Comparison of ENCODE assay signal across 26 cellular contexts in the genomic region with DNA sequence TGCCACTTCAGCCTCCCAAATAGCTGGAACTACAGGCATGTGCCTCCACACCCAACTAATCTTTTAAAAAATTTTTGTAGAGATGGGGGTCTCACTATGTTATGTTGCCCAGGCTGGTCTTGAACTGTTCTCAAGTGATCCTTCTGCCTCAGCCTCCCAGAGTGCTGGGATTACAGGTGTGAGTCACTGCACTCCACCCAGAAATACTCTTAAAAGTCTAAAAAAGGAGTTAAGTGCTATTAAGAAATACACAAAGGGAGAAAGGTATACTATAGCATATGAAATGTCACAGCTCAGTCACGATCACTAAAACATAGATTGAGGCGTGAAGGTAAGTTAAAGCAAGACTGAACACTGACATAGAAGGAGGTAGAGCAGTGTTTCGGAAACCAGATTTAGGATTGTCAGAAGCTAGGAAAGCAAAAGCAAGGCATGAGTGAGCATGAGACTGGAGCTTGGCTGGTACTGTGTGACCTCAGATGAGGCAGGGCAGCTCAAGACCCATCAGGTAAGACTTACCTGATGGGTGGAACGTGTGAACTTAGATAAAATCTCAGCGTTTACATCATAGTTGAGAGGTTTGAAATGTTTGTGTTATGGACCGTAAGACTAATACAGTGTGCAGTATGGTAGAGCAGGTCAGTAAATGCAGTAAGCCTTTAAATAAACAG. TPM values are rescaled to one million over a fixed set of nuclear protein-coding genes. Genes with fewer than 3 reads are reported as not detected.
DNase-seq lines count a peak whose midpoint lies in the region; ATAC-seq and TF ChIP-seq lines count a peak whose summit lies in the region.
"Had no signal": no experiment of that assay in that cellular context is flagged by ENCODE, and none has a peak within 500 bp of the region (broad histone marks: within the 10 kb centered on the region; RNA-seq: fewer than 3 reads in every experiment).

No MANE protein-coding gene starts in this region.

- POLR2A ChIA-PET in Panc1 (lab: Charles Lee): no interaction called here
- POLR2A ChIA-PET in RWPE1 (lab: Yijun Ruan, JAX; ENCODE audit: low non-redundant PET): interaction anchor here (1.8 kb wide), 1 partner anchor 95 kb away, joined by 9 read pairs; the partner anchor contains the start of gene METTL21A

- H3K9me3 ChIP-seq in Panc1 (ENCODE audit: control insufficient read depth, insufficient read depth, low read depth, low read length): no peaks in the 10 kb centered on the region
- H3K9me3 ChIP-seq: adrenal gland, BLaER1, prostate gland, SK-N-SH had no signal

- H3K27ac ChIP-seq in Panc1 (ENCODE audit: low read length) (no peak overlapping the region), RWPE1 (no peak overlapping the region)
- H3K27ac ChIP-seq: adrenal gland, BLaER1, brain microvascular endothelial cell, prostate gland had no signal

- peaks cover 4% of the 10 kb centered on the region for H3K4me1 Mint-ChIP-seq in type B pancreatic cell (ENCODE audit: unreplicated experiment)
- H3K4me1 Mint-ChIP-seq: neural crest cell had no signal

- intact Hi-C loops in Panc1 (cut with micrococcal nuclease; ENCODE audit: unreplicated experiment): no loop called here

- in situ Hi-C loops in Panc1 (cut with HindIII; ENCODE audit: low pct_unique_long_range_greater_than_20kb, low sequenced_read_pairs): no loop called here

- TF ChIP-seq CTCF in Panc1 (IDR thresholded peaks at IDR 0.05) (no peak), type B pancreatic cell (conservative IDR thresholded peaks at IDR 0.05) (no peak), RWPE1 (conservative IDR thresholded peaks at IDR 0.05; ENCODE audit: low read depth) (no peak)

- H3K4me3 ChIP-seq in Panc1 (ENCODE audit: low read depth in 2 of 2, low read length in 2 of 2): no peak overlapping the region
- H3K4me3 ChIP-seq: adrenal gland, BLaER1, prostate gland had no signal

- no peaks in the 10 kb centered on the region for H3K9me3 Mint-ChIP-seq in type B pancreatic cell
- H3K9me3 Mint-ChIP-seq: activated T-cell treated with anti-CD3 and anti-CD28 coated beads, Interleukin-2, amount 50 U/mL, for 4 hours; neural crest cell had no signal

- CTCF ChIA-PET in Panc1 (lab: Charles Lee) (interaction anchor here (0.7 kb wide), 1 partner anchor 226 kb away, joined by 12 read pairs; no protein-coding TSS in a partner anchor), RWPE1 (lab: Yijun Ruan, JAX) (no interaction called here)

- H3K36me3 Mint-ChIP-seq in type B pancreatic cell: peaks cover 16% of the 10 kb centered on the region

- ATAC-seq in Panc1: 0 out of 2 replicates have a peak, but pooled peaks have one; percentile 20
- ATAC-seq: activated T-cell treated with anti-CD3 and anti-CD28 coated beads, Interleukin-2, amount 50 U/mL, for 4 hours had no signal

- H3K27me3 Mint-ChIP-seq in type B pancreatic cell: no peaks in the 10 kb centered on the region

- H3K4me3 Mint-ChIP-seq in type B pancreatic cell: no peak overlapping the region
- H3K4me3 Mint-ChIP-seq: activated T-cell treated with anti-CD3 and anti-CD28 coated beads, Interleukin-2, amount 50 U/mL, for 4 hours; neural crest cell had no signal

- H3K27ac Mint-ChIP-seq in type B pancreatic cell: peak overlapping the region; percentile 2

- peak; percentile 13 for DNase-seq in SIG-M5 treated with dmso at 0.1 percent for 504 hours (lab: John Stamatoyannopoulos, UW; ENCODE audit: unreplicated experiment)
- no peak for DNase-seq in SIG-M5 (lab: John Stamatoyannopoulos, UW)
- no peak for DNase-seq in Panc1 (ENCODE audit: low read depth, low spot score)
- peak; percentile 40 for DNase-seq in left kidney (ENCODE audit: low read depth, low spot score)
- DNase-seq in type B pancreatic cell (ENCODE audit: extremely low spot score, unreplicated experiment): no peak
- no peak for DNase-seq in NCI-H524 treated with DMSO at 0.1 percent for 48 hours (lab: John Stamatoyannopoulos, UW)
- no peak for DNase-seq in RWPE1 (ENCODE audit: low spot score)
- no peak for DNase-seq in DMS79 treated with DMSO at 0.1 percent for 48 hours (lab: John Stamatoyannopoulos, UW)
- DNase-seq: activated CD4-positive, alpha-beta T cell treated with anti-CD3 and anti-CD28 coated beads for 48 hours; activated T-cell treated with anti-CD3 and anti-CD28 coated beads, Interleukin-2, amount 50 U/mL, for 4 hours; adrenal gland; brain microvascular endothelial cell; DMS79; effector CD8-positive, alpha-beta T cell; erythroblast; foreskin fibroblast; H7; NCI-H1092 treated with DMSO at 0.1 percent for 48 hours; NCI-H2029; NCI-H345; NK-92 treated with Interleukin-12 subunit alpha and Interleukin-12 subunit beta, amount 100 ng/mL, for 24 hours; SK-N-SH; stimulated activated CD8-positive, alpha-beta memory T cell treated with anti-CD3 and anti-CD28 coated beads, Interleukin-4, amount 100 ng/mL, for 48 hours had no signal

- no peaks in the 10 kb centered on the region for H3K36me3 ChIP-seq in Panc1 (ENCODE audit: control insufficient read depth, insufficient read depth, low read length)
- H3K36me3 ChIP-seq: adrenal gland, prostate gland had no signal

- no peaks in the 10 kb centered on the region for H3K27me3 ChIP-seq in Panc1 (ENCODE audit: control insufficient read depth, insufficient read depth, low read length)
- H3K27me3 ChIP-seq: adrenal gland, BLaER1, brain microvascular endothelial cell had no signal

- no TSS peak for BruUV-seq in Panc1 (replicated peaks; lab: Mats Ljungman, UMichigan)

- H3K4me1 ChIP-seq in Panc1 (ENCODE audit: control insufficient read depth, insufficient read depth, low read length): peaks cover 9% of the 10 kb centered on the region; the same call in 1 of the 2 replicates
- H3K4me1 ChIP-seq: adrenal gland, prostate gland had no signal

RNA-seq across cellular contexts. Expression of gene CCNYL1, which starts 9.2 kb away (rescaled TPM):
- 31.4 TPM for total RNA-seq in Panc1 (2021; ENCODE audit: unreplicated experiment)
- polyA plus RNA-seq in Panc1 (2012; ENCODE audit: insufficient read length): 18.4 TPM
- 20.8 and 30.7 TPM in 2 replicates for total RNA-seq in type B pancreatic cell (ENCODE audit: low replicate concordance)

RNA-seq across cellular contexts. Expression of gene FZD5, which starts 49.1 kb away (rescaled TPM):
- total RNA-seq in Panc1 (2021; ENCODE audit: unreplicated experiment): 9.4 TPM
- polyA plus RNA-seq in Panc1 (2012; ENCODE audit: insufficient read length): 3.9 TPM
- total RNA-seq in type B pancreatic cell (ENCODE audit: low replicate concordance): 10.8 and 15.1 TPM in 2 replicates

Comparison
In these comparisons a context has a peak if more than half of its experiments do, and no peak if none do; other contexts are left out.
1. DNase-seq: peak in SIG-M5 treated with dmso at 0.1 percent for 504 hours (single experiment) and left kidney (single experiment); none in SIG-M5 (single experiment), Panc1 (single experiment), type B pancreatic cell (single experiment), NCI-H524 treated with DMSO at 0.1 percent for 48 hours (single experiment), RWPE1 (single experiment) and DMS79 treated with DMSO at 0.1 percent for 48 hours (single experiment).